ENCODE assay signal across 15 cellular contexts in the genomic region with DNA sequence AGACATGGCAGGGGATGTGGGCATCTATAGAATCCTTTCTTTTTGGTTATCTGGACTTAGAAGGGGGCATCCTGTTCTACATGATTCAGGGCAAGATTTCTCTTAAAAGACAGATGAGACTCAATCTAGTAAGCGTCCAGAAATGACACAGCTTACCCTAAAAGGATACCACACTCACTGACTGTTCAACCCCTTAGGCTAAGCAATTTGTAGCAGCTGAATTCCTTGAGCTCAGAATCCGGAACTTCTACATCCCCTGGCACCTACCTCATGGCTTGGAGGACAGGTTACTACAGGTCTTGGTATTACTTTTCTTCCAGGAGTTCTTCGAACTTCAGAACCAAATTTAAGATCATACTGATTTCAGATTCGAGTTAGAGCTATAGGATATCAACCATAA.
DNase-seq lines count a peak whose midpoint lies in the region; ATAC-seq and TF ChIP-seq lines count a peak whose summit lies in the region.
"Had no signal": no experiment of that assay in that cellular context is flagged by ENCODE, and none has a peak within 500 bp of the region (broad histone marks: within the 10 kb centered on the region; RNA-seq: fewer than 3 reads in every experiment).

No MANE protein-coding gene starts in this region.

- no peak for TF ChIP-seq CTCF in natural killer cell (IDR thresholded peaks at IDR 0.05)
- no peak for TF ChIP-seq CTCF in brain microvascular endothelial cell (IDR thresholded peaks at IDR 0.05; ENCODE audit: low read depth, low read length, missing control alignments)
- no peak for TF ChIP-seq CTCF in vagina (IDR thresholded peaks at IDR 0.05)
- no peak for TF ChIP-seq CTCF in GM10248 (IDR thresholded peaks at IDR 0.05; ENCODE audit: control extremely low read depth, extremely low read depth, low read depth, missing control alignments)

- H3K36me3 Mint-ChIP-seq in natural killer cell treated with Interleukin-12 subunit alpha and Interleukin-12 subunit beta and Interleukin-15 and Interleukin-18, amount 100 ng/mL, for 72 hours, result no peaks in the 10 kb centered on the region
- H3K36me3 Mint-ChIP-seq in natural killer cell, result no peaks in the 10 kb centered on the region
- H3K36me3 Mint-ChIP-seq: mesothelial cell of epicardium had no signal

- POLR2A ChIA-PET in GM10248 (lab: Yijun Ruan, JAX), result no interaction called here

- intact Hi-C loops in natural killer cell (cut with micrococcal nuclease), result loop anchor here (2.0 to 5.0 kb wide), 4 partner anchors 35 to 190 kb away; no protein-coding TSS in a partner anchor
- intact Hi-C loops in vagina (cut with DNase I), result loop anchor here (5.0 kb wide), 1 partner anchor 185 kb away; a partner anchor contains a TSS

- peak overlapping the region; percentile 49 for H3K27ac ChIP-seq in brain microvascular endothelial cell
- H3K27ac ChIP-seq in vagina, result peak overlapping the region; percentile 81
- H3K27ac ChIP-seq: SJCRH30 had no signal

- H3K27me3 ChIP-seq in brain microvascular endothelial cell (replicated peaks) (no peaks in the 10 kb centered on the region), vagina (no peaks in the 10 kb centered on the region), H7 (ENCODE audit: control insufficient read depth, insufficient read depth, low read length) (no peaks in the 10 kb centered on the region)
- H3K27me3 ChIP-seq: SJCRH30 had no signal

- DNase-seq in natural killer cell treated with Interleukin-12 subunit alpha and Interleukin-12 subunit beta and Interleukin-15 and Interleukin-18, amount 100 ng/mL, for 72 hours (ENCODE audit: low spot score), result no peak
- DNase-seq in natural killer cell (no peak), brain microvascular endothelial cell (no peak), kidney tubule cell (ENCODE audit: low spot score) (peak; percentile 97), vagina (ENCODE audit: extremely low spot score in 2 of 2) (peak in 1 of 2 donors; percentile 81), GM10248 (ENCODE audit: extremely low spot score) (no peak), NAMALWA (ENCODE audit: low spot score) (no peak), H7 (no peak)
- DNase-seq: activated CD4-positive, alpha-beta T cell treated with anti-CD3 and anti-CD28 coated beads, Interleukin-2, amount 50 U/mL, for 48 hours; amniotic stem cell; glutamatergic neuron; nucleus accumbens; SJCRH30 had no signal

- H3K36me3 ChIP-seq in brain microvascular endothelial cell (replicated peaks), result no peaks in the 10 kb centered on the region
- no peaks in the 10 kb centered on the region for H3K36me3 ChIP-seq in vagina
- no peaks in the 10 kb centered on the region for H3K36me3 ChIP-seq in H7 (replicated peaks; ENCODE audit: control insufficient read depth, insufficient read depth, low read length)
- H3K36me3 ChIP-seq: SJCRH30 had no signal

- peaks cover 31% of the 10 kb centered on the region for H3K4me1 ChIP-seq in vagina
- H3K4me1 ChIP-seq: SJCRH30 had no signal

- no peaks in the 10 kb centered on the region for H3K9me3 Mint-ChIP-seq in natural killer cell treated with Interleukin-12 subunit alpha and Interleukin-12 subunit beta and Interleukin-15 and Interleukin-18, amount 100 ng/mL, for 72 hours
- H3K9me3 Mint-ChIP-seq in natural killer cell, result no peaks in the 10 kb centered on the region
- H3K9me3 Mint-ChIP-seq: mesothelial cell of epicardium had no signal

- H3K4me3 Mint-ChIP-seq in natural killer cell treated with Interleukin-12 subunit alpha and Interleukin-12 subunit beta and Interleukin-15 and Interleukin-18, amount 100 ng/mL, for 72 hours, result no peak overlapping the region
- H3K4me3 Mint-ChIP-seq in natural killer cell, result no peak overlapping the region
- H3K4me3 Mint-ChIP-seq: mesothelial cell of epicardium had no signal

- peaks cover 0 to under 1% of the 10 kb centered on the region in 2 donors for H3K27me3 Mint-ChIP-seq in natural killer cell treated with Interleukin-12 subunit alpha and Interleukin-12 subunit beta and Interleukin-15 and Interleukin-18, amount 100 ng/mL, for 72 hours
- peaks cover 3 to 7% of the 10 kb centered on the region in 2 donors for H3K27me3 Mint-ChIP-seq in natural killer cell (ENCODE audit: low read depth in 2 of 2)

- CTCF ChIA-PET in GM10248 (lab: Yijun Ruan, JAX), result interaction anchor here (1.4 to 3.0 kb wide), 2 partner anchors 11 to 17 kb away, joined by 6 to 17 read pairs; no protein-coding TSS in a partner anchor

- TF ChIP-seq POLR2A in vagina (IDR thresholded peaks at IDR 0.05), result no peak

- in situ Hi-C loops in brain microvascular endothelial cell (cut with HindIII; ENCODE audit: low pct_ligation_motif_present, low sequenced_read_pairs), result no loop called here

- peak overlapping the region; percentile 53 to 76 for H3K27ac Mint-ChIP-seq in natural killer cell treated with Interleukin-12 subunit alpha and Interleukin-12 subunit beta and Interleukin-15 and Interleukin-18, amount 100 ng/mL, for 72 hours
- peak overlapping the region in 1 of 2 donors; percentile 90 for H3K27ac Mint-ChIP-seq in natural killer cell
- H3K27ac Mint-ChIP-seq: mesothelial cell of epicardium had no signal

- ATAC-seq in natural killer cell treated with Interleukin-12 subunit alpha and Interleukin-12 subunit beta and Interleukin-15 and Interleukin-18, amount 100 ng/mL, for 72 hours, result no peak
- ATAC-seq in natural killer cell, result no peak
- ATAC-seq: K562 had no signal

- peaks cover 6 to 10% of the 10 kb centered on the region in 2 donors for H3K4me1 Mint-ChIP-seq in natural killer cell treated with Interleukin-12 subunit alpha and Interleukin-12 subunit beta and Interleukin-15 and Interleukin-18, amount 100 ng/mL, for 72 hours (ENCODE audit: low read depth in 2 of 2)
- H3K4me1 Mint-ChIP-seq in natural killer cell, result peaks cover 6 to 8% of the 10 kb centered on the region in 2 donors
- H3K4me1 Mint-ChIP-seq: mesothelial cell of epicardium had no signal

- H3K4me3 ChIP-seq in brain microvascular endothelial cell (ENCODE audit: low read depth, low read length), result no peak overlapping the region
- no peak overlapping the region for H3K4me3 ChIP-seq in vagina
- H3K4me3 ChIP-seq in H7 (ENCODE audit: insufficient read depth, low read depth, low read length), result no peak overlapping the region
- H3K4me3 ChIP-seq: K562, SJCRH30 had no signal

- H3K9me3 ChIP-seq in vagina, result no peaks in the 10 kb centered on the region
- H3K9me3 ChIP-seq: SJCRH30 had no signal
